ENCODE assay signal across 10 cellular contexts in genomic region chr4:140635606-140636005, GRCh38.
DNase-seq lines count a peak whose midpoint lies in the region; ATAC-seq, FAIRE-seq and TF ChIP-seq lines count a peak whose summit lies in the region.
"Had no signal": no experiment of that assay in that cellular context is flagged by ENCODE, and none has a peak within 500 bp of the region (broad histone marks: within the 10 kb centered on the region; RNA-seq: fewer than 3 reads in every experiment).

No MANE protein-coding gene starts in this region.

- H3K9ac ChIP-seq in mammary epithelial cell (ENCODE audit: insufficient read depth, low read length) = no peak overlapping the region

- H3K79me2 ChIP-seq in mammary epithelial cell (ENCODE audit: insufficient read depth, low read length) = no peaks in the 10 kb centered on the region

- peak overlapping the region; percentile 44 for H3K4me2 ChIP-seq in mammary epithelial cell (ENCODE audit: insufficient read depth, low read depth, low read length)

- H3K4me1 ChIP-seq in mammary epithelial cell (ENCODE audit: insufficient read depth, low read length) (peaks cover 9% of the 10 kb centered on the region), testis (peaks cover 13% of the 10 kb centered on the region)

- intact Hi-C loops in mammary epithelial cell (cut with micrococcal nuclease) = loop anchor here (2.0 to 5.0 kb wide), 2 partner anchors 41 to 122 kb away; partner anchors contain the start of gene TBC1D9
- intact Hi-C loops in testis (cut with DNase I; ENCODE audit: low total_unique reads) = no loop called here

- BruUV-seq in mammary epithelial cell (replicated peaks; lab: Mats Ljungman, UMichigan) = no TSS peak

- dilution Hi-C loops in mammary epithelial cell (cut with HindIII; ENCODE audit: low sequenced_read_pairs) = no loop called here

- TF ChIP-seq POLR2A in testis (IDR thresholded peaks at IDR 0.05) = no peak

- peak overlapping the region; percentile 61 for H2AFZ ChIP-seq in mammary epithelial cell (ENCODE audit: low read depth, low read length)

- 20% methylated on average over 3 of the region's 6 CpGs for WGBS in mammary epithelial cell (ENCODE audit: low coverage, missing lambda C conversion rate)
- WGBS in testis, 2 donors = 47 to 50% methylated on average over 3 to 6 of the region's 6 CpGs

- H3K4me3 ChIP-seq in mammary epithelial cell (replicated peaks in 1 of 3; ENCODE audit: insufficient read depth in 1 of 3, low read depth in 2 of 3, low read length in 3 of 3) = no peak overlapping the region
- no peak overlapping the region for H3K4me3 ChIP-seq in testis

- no peak overlapping the region for H3K27ac ChIP-seq in mammary epithelial cell (ENCODE audit: insufficient read depth, low read depth, low read length)
- H3K27ac ChIP-seq in testis = peak overlapping the region in 1 of 2 donors; percentile 50
- H3K27ac ChIP-seq in caudate nucleus (ENCODE audit: low read depth, low read length) = no peak overlapping the region

- TF ChIP-seq CTCF in mammary epithelial cell (conservative IDR thresholded peaks at IDR 0.05 in 1 of 2, IDR thresholded peaks at IDR 0.05 in 1 of 2; ENCODE audit: extremely low read depth in 1 of 2, insufficient read depth in 1 of 2, low read depth in 1 of 2, low read length in 2 of 2) = no peak
- TF ChIP-seq CTCF in testis (IDR thresholded peaks at IDR 0.05) = no peak

- DNase-seq in HS-27A (ENCODE audit: low read depth) (peak; percentile 15), mammary epithelial cell (peak; percentile 28), kidney tubule cell (ENCODE audit: low spot score) (peak; percentile 63), testis (peak; percentile 53), caudate nucleus (lab: John Stamatoyannopoulos, UW) (no peak), MV-4-11 (lab: John Stamatoyannopoulos, UW) (no peak), RCC 7860 (ENCODE audit: low spot score) (no peak)
- DNase-seq: activated CD4-positive, CD25-positive, alpha-beta regulatory T cell; activated naive CD8-positive, alpha-beta T cell treated with anti-CD3 and anti-CD28 coated beads, Interleukin-2, amount 10 ng/mL, durations not matched to agents 7 days and 5 days had no signal

- H3K9me3 ChIP-seq in mammary epithelial cell (replicated peaks; ENCODE audit: insufficient read depth, low read length) = no peaks in the 10 kb centered on the region
- H3K9me3 ChIP-seq in testis = no peaks in the 10 kb centered on the region

- peaks cover 5% of the 10 kb centered on the region for H3K36me3 ChIP-seq in mammary epithelial cell (ENCODE audit: insufficient read depth, low read length)
- H3K36me3 ChIP-seq in testis (ENCODE audit: low read depth, missing control alignments) = no peaks in the 10 kb centered on the region

- no peak for FAIRE-seq in RCC 7860 (lab: Jason Lieb, UNC)

- CTCF ChIA-PET in mammary epithelial cell (lab: Charles Lee; ENCODE audit: low non-redundant PET) = interaction anchor here (1.0 kb wide), 1 partner anchor 40 kb away, joined by 3 read pairs; no protein-coding TSS in a partner anchor

- ATAC-seq in HG03108 (IDR thresholded peaks at IDR 0.05; ENCODE audit: unreplicated experiment) = no peak

- in situ Hi-C loops in mammary epithelial cell (cut with MboI; ENCODE audit: low sequenced_read_pairs in 2 of 2) = no loop called here

- no peaks in the 10 kb centered on the region for H4K20me1 ChIP-seq in mammary epithelial cell (ENCODE audit: insufficient read depth, low read length)

- H3K27me3 ChIP-seq in mammary epithelial cell (ENCODE audit: insufficient read depth, low read length) (no peaks in the 10 kb centered on the region), testis (no peaks in the 10 kb centered on the region)

Comparison
In these comparisons a context has a peak if more than half of its experiments do, and no peak if none do; other contexts are left out.
1. DNase-seq: peak in HS-27A (single experiment), mammary epithelial cell (single experiment), kidney tubule cell (single experiment) and testis (single experiment); none in caudate nucleus (0 of 61), MV-4-11 (single experiment) and RCC 7860 (single experiment).